2 cellular contexts compared by ENCODE assay signal in genomic region chr19:11279505-11280236, GRCh38.
A peak's percentile ranks its signal among the peaks of the same experiment; 100 is the strongest.
TF ChIP-seq lines count a peak whose summit lies in the region.

No MANE protein-coding gene starts in this region.

TF ChIP-seq in HEK293, 187 proteins besides CTCF, POLR2A, EP300 and RAD21 (continues in another document):
- TF ChIP-seq ZNF157 (tag by site-specific recombination; IDR thresholded peaks at IDR 0.05): peak; percentile 100
- peak; percentile 87 for TF ChIP-seq SETDB1 (IDR thresholded peaks at IDR 0.05; ENCODE audit: insufficient read length, low read length)
- no peak for TF ChIP-seq ZNF23 (tag by site-specific recombination; IDR thresholded peaks at IDR 0.05; ENCODE audit: borderline replicate concordance)
- TF ChIP-seq PRDM10 (tag by site-specific recombination; IDR thresholded peaks at IDR 0.05): 0 out of 2 replicates have a peak, but pooled peaks have one; percentile 32
- no peak for TF ChIP-seq ZSCAN4 (tag by site-specific recombination; IDR thresholded peaks at IDR 0.05)
- TF ChIP-seq ZNF704 (tag by site-specific recombination; IDR thresholded peaks at IDR 0.05): no peak
- peak; percentile 73 for TF ChIP-seq TRIM28 (IDR thresholded peaks at IDR 0.05; ENCODE audit: borderline replicate concordance, low read length)
- peak; percentile 80 for TF ChIP-seq ZNF548 (tag by site-specific recombination; IDR thresholded peaks at IDR 0.05)
- TF ChIP-seq ZNF677 (tag by site-specific recombination; IDR thresholded peaks at IDR 0.05): no peak
- no peak for TF ChIP-seq ZNF639 (tag by site-specific recombination; IDR thresholded peaks at IDR 0.05)
- TF ChIP-seq ZNF488 (tag by site-specific recombination; IDR thresholded peaks at IDR 0.05): no peak
- 0 out of 2 replicates have a peak, but pooled peaks have one; percentile 30 for TF ChIP-seq ZNF280D (tag by site-specific recombination; IDR thresholded peaks at IDR 0.05)
- TF ChIP-seq ZNF600 (tag by site-specific recombination; IDR thresholded peaks at IDR 0.05): no peak
- no peak for TF ChIP-seq MZF1 (tag by site-specific recombination; IDR thresholded peaks at IDR 0.05; ENCODE audit: borderline replicate concordance)
- no peak for TF ChIP-seq ZNF549 (tag by site-specific recombination; IDR thresholded peaks at IDR 0.05)

TF ChIP-seq in H1, 55 proteins besides CTCF, POLR2A, EP300 and RAD21:
- TF ChIP-seq TAF1 (IDR thresholded peaks at IDR 0.05; ENCODE audit: low read depth, low read length) (no peak), ATF3 (IDR thresholded peaks at IDR 0.05; ENCODE audit: insufficient read depth, low read depth, low read length) (no peak), TAF7 (optimal IDR thresholded peaks at IDR 0.05; ENCODE audit: borderline replicate concordance, low read depth, low read length) (no peak), CREB1 (IDR thresholded peaks at IDR 0.05) (no peak), CEBPB (IDR thresholded peaks at IDR 0.05; ENCODE audit: low read depth, low read length) (no peak), MAX (IDR thresholded peaks at IDR 0.05) (no peak), KDM5A (IDR thresholded peaks at IDR 0.05; ENCODE audit: low read length) (no peak), SIX5 (IDR thresholded peaks at IDR 0.05; ENCODE audit: low read depth, low read length) (no peak), EGR1 (IDR thresholded peaks at IDR 0.05; ENCODE audit: borderline replicate concordance, low read depth, low read length) (no peak), SAP30 (IDR thresholded peaks at IDR 0.05; ENCODE audit: insufficient read depth, insufficient replicate concordance, low read length) (no peak), SRF (IDR thresholded peaks at IDR 0.05; ENCODE audit: low read depth, low read length) (no peak), HDAC6 (IDR thresholded peaks at IDR 0.05; ENCODE audit: low read depth, low read length) (no peak), KDM4A (IDR thresholded peaks at IDR 0.05; ENCODE audit: low read depth, low read length, severe bottlenecking) (no peak), SIN3A (conservative IDR thresholded peaks at IDR 0.05 in 1 of 2, IDR thresholded peaks at IDR 0.05 in 1 of 2; ENCODE audit: low read depth in 1 of 2, low read length in 2 of 2) (no peak), NANOG (IDR thresholded peaks at IDR 0.05; ENCODE audit: insufficient read depth, low read depth, low read length, poor library complexity, severe bottlenecking) (no peak), CBX8 (IDR thresholded peaks at IDR 0.05; ENCODE audit: borderline replicate concordance, low read depth, low read length) (no peak)
